Comparison of ENCODE assay signal across 8 cellular contexts in genomic region chr19:12681074-12681987, GRCh38. TPM values are rescaled to one million over a fixed set of nuclear protein-coding genes. Genes with fewer than 3 reads are reported as not detected.
DNase-seq lines count a peak whose midpoint lies in the region; ATAC-seq lines count a peak whose summit lies in the region.

DHPS (minus strand) TSS chr19:12681880; CDS start chr19:12681766, 114 bp downstream.

- ATAC-seq in GM21825 (IDR thresholded peaks at IDR 0.05; ENCODE audit: unreplicated experiment) (peak; percentile 60), naive B cell (ENCODE audit: low read depth in 2 of 2) (peak; percentile 79 to 80)
- peak; percentile 92 for ATAC-seq in stimulated activated memory B cell treated with anti-CD40 and anti-IgM and Interleukin-4, amounts not matched to agents 10 μg/mL and 1 μg/mL and 100 μg/mL, for 72 hours

- intact Hi-C loops in activated T-helper 1 cell treated with anti-CD3 and anti-CD28 coated beads, Interleukin-12 subunit alpha, Interleukin-12 subunit beta, Interleukin-2, Interleukin-4 antibody, amounts not matched to agents 30 ng/mL and 10 ng/mL and 1 ng/mL, durations not matched to agents 14 hours and 24 hours and 36 hours (cut with micrococcal nuclease), result loop anchor here (1.0 kb wide), 5 partner anchors 12 to 71 kb away; partner anchors contain the start of genes FBXW9, GET3, ZNF490 and ZNF791

- H3K27ac Mint-ChIP-seq in activated T-helper 1 cell treated with anti-CD3 and anti-CD28 coated beads, Interleukin-12 subunit alpha, Interleukin-12 subunit beta, Interleukin-2, Interleukin-4 antibody, amounts not matched to agents 30 ng/mL and 10 ng/mL and 1 ng/mL, durations not matched to agents 14 hours and 24 hours and 36 hours, result peak within 1 kb of the TSS; percentile 88
- peak within 1 kb of the TSS; percentile 85 to 99 (median 97) for H3K27ac Mint-ChIP-seq in naive B cell
- H3K27ac Mint-ChIP-seq in stimulated activated memory B cell treated with anti-CD40 and anti-IgM and Interleukin-4, amounts not matched to agents 10 μg/mL and 1 μg/mL and 100 μg/mL, for 72 hours, result peak within 1 kb of the TSS; percentile 87

- DNase-seq in DMS79 treated with DMSO at 0.1 percent for 48 hours (lab: John Stamatoyannopoulos, UW), result peak; percentile 97
- peak; percentile 98 to 99 for DNase-seq in Kasumi-1 (lab: John Stamatoyannopoulos, UW)
- DNase-seq in RPMI7951 (ENCODE audit: low read depth), result peak; percentile 98
- peak; percentile 89 for DNase-seq in activated T-helper 1 cell treated with anti-CD3 and anti-CD28 coated beads, Interleukin-12 subunit alpha, Interleukin-12 subunit beta, Interleukin-2, Interleukin-4 antibody, amounts not matched to agents 30 ng/mL and 10 ng/mL and 1 ng/mL, durations not matched to agents 14 hours and 24 hours and 36 hours (ENCODE audit: low spot score)
- peak; percentile 97 for DNase-seq in fibroblast of gingiva (ENCODE audit: low read depth)
- peak; percentile 90 for DNase-seq in naive B cell

- peaks cover 27% of the 10 kb centered on the region for H3K36me3 Mint-ChIP-seq in activated T-helper 1 cell treated with anti-CD3 and anti-CD28 coated beads, Interleukin-12 subunit alpha, Interleukin-12 subunit beta, Interleukin-2, Interleukin-4 antibody, amounts not matched to agents 30 ng/mL and 10 ng/mL and 1 ng/mL, durations not matched to agents 14 hours and 24 hours and 36 hours (ENCODE audit: low read depth)
- peaks cover 0 to 7% of the 10 kb centered on the region in 2 donors for H3K36me3 Mint-ChIP-seq in naive B cell
- peaks cover 28% of the 10 kb centered on the region for H3K36me3 Mint-ChIP-seq in stimulated activated memory B cell treated with anti-CD40 and anti-IgM and Interleukin-4, amounts not matched to agents 10 μg/mL and 1 μg/mL and 100 μg/mL, for 72 hours

- peaks cover 11% of the 10 kb centered on the region for H3K4me1 Mint-ChIP-seq in activated T-helper 1 cell treated with anti-CD3 and anti-CD28 coated beads, Interleukin-12 subunit alpha, Interleukin-12 subunit beta, Interleukin-2, Interleukin-4 antibody, amounts not matched to agents 30 ng/mL and 10 ng/mL and 1 ng/mL, durations not matched to agents 14 hours and 24 hours and 36 hours (ENCODE audit: low read depth)
- H3K4me1 Mint-ChIP-seq in naive B cell, result peaks cover 29% of the 10 kb centered on the region in 3 donors
- peaks cover 33% of the 10 kb centered on the region for H3K4me1 Mint-ChIP-seq in stimulated activated memory B cell treated with anti-CD40 and anti-IgM and Interleukin-4, amounts not matched to agents 10 μg/mL and 1 μg/mL and 100 μg/mL, for 72 hours

- H3K27me3 Mint-ChIP-seq in activated T-helper 1 cell treated with anti-CD3 and anti-CD28 coated beads, Interleukin-12 subunit alpha, Interleukin-12 subunit beta, Interleukin-2, Interleukin-4 antibody, amounts not matched to agents 30 ng/mL and 10 ng/mL and 1 ng/mL, durations not matched to agents 14 hours and 24 hours and 36 hours (ENCODE audit: insufficient read depth), result no peaks in the 10 kb centered on the region
- no peaks in the 10 kb centered on the region for H3K27me3 Mint-ChIP-seq in naive B cell
- no peaks in the 10 kb centered on the region for H3K27me3 Mint-ChIP-seq in stimulated activated memory B cell treated with anti-CD40 and anti-IgM and Interleukin-4, amounts not matched to agents 10 μg/mL and 1 μg/mL and 100 μg/mL, for 72 hours

- peak within 1 kb of the TSS; percentile 86 for H3K4me3 Mint-ChIP-seq in activated T-helper 1 cell treated with anti-CD3 and anti-CD28 coated beads, Interleukin-12 subunit alpha, Interleukin-12 subunit beta, Interleukin-2, Interleukin-4 antibody, amounts not matched to agents 30 ng/mL and 10 ng/mL and 1 ng/mL, durations not matched to agents 14 hours and 24 hours and 36 hours
- peak within 1 kb of the TSS; percentile 92 to 99 (median 95) for H3K4me3 Mint-ChIP-seq in naive B cell
- peak within 1 kb of the TSS; percentile 91 for H3K4me3 Mint-ChIP-seq in stimulated activated memory B cell treated with anti-CD40 and anti-IgM and Interleukin-4, amounts not matched to agents 10 μg/mL and 1 μg/mL and 100 μg/mL, for 72 hours

- no peaks in the 10 kb centered on the region for H3K9me3 Mint-ChIP-seq in activated T-helper 1 cell treated with anti-CD3 and anti-CD28 coated beads, Interleukin-12 subunit alpha, Interleukin-12 subunit beta, Interleukin-2, Interleukin-4 antibody, amounts not matched to agents 30 ng/mL and 10 ng/mL and 1 ng/mL, durations not matched to agents 14 hours and 24 hours and 36 hours
- H3K9me3 Mint-ChIP-seq in naive B cell, result no peaks in the 10 kb centered on the region
- no peaks in the 10 kb centered on the region for H3K9me3 Mint-ChIP-seq in stimulated activated memory B cell treated with anti-CD40 and anti-IgM and Interleukin-4, amounts not matched to agents 10 μg/mL and 1 μg/mL and 100 μg/mL, for 72 hours

RNA-seq across cellular contexts. Expression of gene DHPS, which starts in this region (rescaled TPM):
- 95.2 and 109 TPM in 2 replicates for total RNA-seq in RPMI7951 (2014; rRNA removed; shearing (Covaris generic))
- total RNA-seq in activated T-helper 1 cell treated with anti-CD3 and anti-CD28 coated beads, Interleukin-12 subunit alpha, Interleukin-12 subunit beta, Interleukin-2, Interleukin-4 antibody, amounts not matched to agents 30 ng/mL and 10 ng/mL and 1 ng/mL, durations not matched to agents 14 hours and 24 hours and 36 hours, result 144 and 147 TPM in 2 replicates
- polyA plus RNA-seq in naive B cell (ENCODE audit: low read depth in 6 of 6), result 100 to 1,000 TPM in 2 of 6 donors, 10 to 100 TPM in 4; 83.5 to 132 (median 85.5) TPM

Comparison
In these comparisons a context has a peak if more than half of its experiments do, and no peak if none do; other contexts are left out.
1. Peak in every context shown above with its lines: DNase-seq and ATAC-seq.